10 cellular contexts compared by ENCODE assay signal in genomic region chr14:91245029-91245428, GRCh38.
DNase-seq lines count a peak whose midpoint lies in the region; ATAC-seq lines count a peak whose summit lies in the region.
"Had no signal": no experiment of that assay in that cellular context is flagged by ENCODE, and none has a peak within 500 bp of the region (broad histone marks: within the 10 kb centered on the region; RNA-seq: fewer than 3 reads in every experiment).

No MANE protein-coding gene starts in this region.

- ATAC-seq in activated naive CD8-positive, alpha-beta T cell treated with anti-CD3 and anti-CD28 coated beads, Interleukin-2, amount 50 U/mL, for 24 hours, result peak; percentile 16
- no peak for ATAC-seq in HG03139 (IDR thresholded peaks at IDR 0.05; ENCODE audit: unreplicated experiment)

- H3K27me3 ChIP-seq in BLaER1 treated with 17β-estradiol and CSF1 and Interleukin-3, amounts not matched to agents 10 nM and 100 nM, result peaks cover 0 to 7% (median 0%) of the 10 kb centered on the region in 11 experiments; a peak in 1 of 22 replicates
- no peaks in the 10 kb centered on the region for H3K27me3 ChIP-seq in rectal smooth muscle tissue (ENCODE audit: control insufficient read depth, insufficient read depth, low read length)
- H3K27me3 ChIP-seq: gastrocnemius medialis had no signal

- H3K27me3 Mint-ChIP-seq in activated naive CD8-positive, alpha-beta T cell treated with anti-CD3 and anti-CD28 coated beads, Interleukin-2, amount 50 U/mL, for 24 hours, result no peaks in the 10 kb centered on the region

- H3K9ac ChIP-seq in BLaER1 treated with 17β-estradiol and CSF1 and Interleukin-3, amounts not matched to agents 10 nM and 100 nM, result peak overlapping the region in 4 of 11 experiments; percentile 16 to 66 (median 62); a peak in 3 of 22 replicates
- H3K9ac ChIP-seq in rectal smooth muscle tissue (ENCODE audit: low read length), result no peak overlapping the region

- H4K20me1 ChIP-seq in BLaER1 treated with 17β-estradiol and CSF1 and Interleukin-3, amounts not matched to agents 10 nM and 100 nM, result no peaks in the 10 kb centered on the region

- no peaks in the 10 kb centered on the region for H3K36me3 ChIP-seq in BLaER1 treated with 17β-estradiol and CSF1 and Interleukin-3, amounts not matched to agents 10 nM and 100 nM
- no peaks in the 10 kb centered on the region for H3K36me3 ChIP-seq in rectal smooth muscle tissue (ENCODE audit: control insufficient read depth, insufficient read depth, low read length)
- H3K36me3 ChIP-seq: gastrocnemius medialis had no signal

- H3K4me2 ChIP-seq in BLaER1 treated with 17β-estradiol and CSF1 and Interleukin-3, amounts not matched to agents 10 nM and 100 nM, result peak overlapping the region; percentile 86 to 97 (median 93)

- H3K9me3 ChIP-seq in BLaER1 treated with 17β-estradiol and CSF1 and Interleukin-3, amounts not matched to agents 10 nM and 100 nM (replicated peaks in 1 of 11), result peaks cover 0 to 8% (median 2%) of the 10 kb centered on the region in 11 experiments; a peak in 5 of 22 replicates
- H3K9me3 ChIP-seq: gastrocnemius medialis had no signal

- H3K27ac Mint-ChIP-seq in activated naive CD8-positive, alpha-beta T cell treated with anti-CD3 and anti-CD28 coated beads, Interleukin-2, amount 50 U/mL, for 24 hours, result peak overlapping the region; percentile 80

- peaks cover 69 to 92% (median 84%) of the 10 kb centered on the region in 10 experiments for H3K4me1 ChIP-seq in BLaER1 treated with 17β-estradiol and CSF1 and Interleukin-3, amounts not matched to agents 10 nM and 100 nM
- no peaks in the 10 kb centered on the region for H3K4me1 ChIP-seq in rectal smooth muscle tissue (ENCODE audit: control insufficient read depth, insufficient read depth, low read length)
- H3K4me1 ChIP-seq: gastrocnemius medialis had no signal

- H3K4me3 Mint-ChIP-seq in activated naive CD8-positive, alpha-beta T cell treated with anti-CD3 and anti-CD28 coated beads, Interleukin-2, amount 50 U/mL, for 24 hours, result peak overlapping the region; percentile 78

- DNase-seq in activated CD4-positive, CD25-positive, alpha-beta regulatory T cell treated with anti-CD3 and anti-CD28 coated beads, Interleukin-2, amount 50 U/mL, for 72 hours, result peak; percentile 69
- peak; percentile 72 for DNase-seq in activated naive CD8-positive, alpha-beta T cell treated with anti-CD3 and anti-CD28 coated beads, Interleukin-2, amount 50 U/mL, for 24 hours
- DNase-seq in NCI-H2029 (lab: John Stamatoyannopoulos, UW) (no peak), kidney tubule cell (ENCODE audit: low spot score) (no peak), DMS79 (lab: John Stamatoyannopoulos, UW) (no peak)
- DNase-seq: gastrocnemius medialis, GOT3 had no signal

- H3K4me1 Mint-ChIP-seq in activated naive CD8-positive, alpha-beta T cell treated with anti-CD3 and anti-CD28 coated beads, Interleukin-2, amount 50 U/mL, for 24 hours, result peaks cover 96% of the 10 kb centered on the region

- H3K36me3 Mint-ChIP-seq in activated naive CD8-positive, alpha-beta T cell treated with anti-CD3 and anti-CD28 coated beads, Interleukin-2, amount 50 U/mL, for 24 hours (ENCODE audit: low read depth), result peaks cover 13% of the 10 kb centered on the region

- no peak overlapping the region for H3K4me3 ChIP-seq in BLaER1 treated with 17β-estradiol and CSF1 and Interleukin-3, amounts not matched to agents 10 nM and 100 nM
- peak overlapping the region; percentile 1 for H3K4me3 ChIP-seq in rectal smooth muscle tissue (ENCODE audit: low read length)
- H3K4me3 ChIP-seq: gastrocnemius medialis had no signal

- H3K27ac ChIP-seq in BLaER1 treated with 17β-estradiol and CSF1 and Interleukin-3, amounts not matched to agents 10 nM and 100 nM, result peak overlapping the region in 5 of 11 experiments; percentile 63 to 75 (median 73); a peak in 5 of 22 replicates
- no peak overlapping the region for H3K27ac ChIP-seq in rectal smooth muscle tissue (ENCODE audit: low read depth, low read length)
- H3K27ac ChIP-seq: gastrocnemius medialis had no signal

- peaks cover 5% of the 10 kb centered on the region for H3K9me3 Mint-ChIP-seq in activated naive CD8-positive, alpha-beta T cell treated with anti-CD3 and anti-CD28 coated beads, Interleukin-2, amount 50 U/mL, for 24 hours

Comparison
In these comparisons a context has a peak if more than half of its experiments do, and no peak if none do; other contexts are left out.
1. DNase-seq: peak in activated CD4-positive, CD25-positive, alpha-beta regulatory T cell treated with anti-CD3 and anti-CD28 coated beads, Interleukin-2, amount 50 U/mL, for 72 hours (single experiment) and activated naive CD8-positive, alpha-beta T cell treated with anti-CD3 and anti-CD28 coated beads, Interleukin-2, amount 50 U/mL, for 24 hours (single experiment); none in NCI-H2029 (single experiment), kidney tubule cell (single experiment) and DMS79 (single experiment).